1 cellular context compared by ENCODE assay signal in the genomic region with DNA sequence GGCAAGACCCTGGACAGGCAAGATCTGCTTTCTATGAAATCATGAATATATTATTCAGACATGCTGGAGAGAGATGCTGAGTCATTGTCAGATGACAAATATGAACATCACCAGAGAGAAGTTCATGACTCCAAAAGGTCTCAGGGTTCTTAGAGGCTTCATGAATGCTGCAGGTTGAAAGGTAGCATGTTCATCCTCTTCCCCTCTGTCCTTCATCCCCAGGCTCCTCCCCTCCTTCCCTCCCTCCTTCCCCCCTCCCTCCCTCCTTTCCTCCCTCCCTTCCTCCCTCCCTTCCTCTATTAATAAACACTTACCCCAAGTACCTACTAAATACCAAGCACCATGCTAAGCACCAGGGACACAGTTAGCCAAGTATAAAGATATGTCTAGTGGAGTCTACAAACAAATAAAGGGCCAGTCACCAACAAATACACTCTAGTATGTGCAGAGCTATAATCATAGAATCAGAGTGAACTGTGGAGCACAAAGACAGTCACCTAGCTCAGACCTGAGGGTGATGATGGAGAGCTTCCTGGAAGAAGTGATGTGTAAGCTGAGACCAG.
TF ChIP-seq lines count a peak whose summit lies in the region.

No MANE protein-coding gene starts in this region.

TF ChIP-seq in GM23338, 12 proteins besides CTCF, POLR2A, EP300 and RAD21:
- TF ChIP-seq, protein P1, sequence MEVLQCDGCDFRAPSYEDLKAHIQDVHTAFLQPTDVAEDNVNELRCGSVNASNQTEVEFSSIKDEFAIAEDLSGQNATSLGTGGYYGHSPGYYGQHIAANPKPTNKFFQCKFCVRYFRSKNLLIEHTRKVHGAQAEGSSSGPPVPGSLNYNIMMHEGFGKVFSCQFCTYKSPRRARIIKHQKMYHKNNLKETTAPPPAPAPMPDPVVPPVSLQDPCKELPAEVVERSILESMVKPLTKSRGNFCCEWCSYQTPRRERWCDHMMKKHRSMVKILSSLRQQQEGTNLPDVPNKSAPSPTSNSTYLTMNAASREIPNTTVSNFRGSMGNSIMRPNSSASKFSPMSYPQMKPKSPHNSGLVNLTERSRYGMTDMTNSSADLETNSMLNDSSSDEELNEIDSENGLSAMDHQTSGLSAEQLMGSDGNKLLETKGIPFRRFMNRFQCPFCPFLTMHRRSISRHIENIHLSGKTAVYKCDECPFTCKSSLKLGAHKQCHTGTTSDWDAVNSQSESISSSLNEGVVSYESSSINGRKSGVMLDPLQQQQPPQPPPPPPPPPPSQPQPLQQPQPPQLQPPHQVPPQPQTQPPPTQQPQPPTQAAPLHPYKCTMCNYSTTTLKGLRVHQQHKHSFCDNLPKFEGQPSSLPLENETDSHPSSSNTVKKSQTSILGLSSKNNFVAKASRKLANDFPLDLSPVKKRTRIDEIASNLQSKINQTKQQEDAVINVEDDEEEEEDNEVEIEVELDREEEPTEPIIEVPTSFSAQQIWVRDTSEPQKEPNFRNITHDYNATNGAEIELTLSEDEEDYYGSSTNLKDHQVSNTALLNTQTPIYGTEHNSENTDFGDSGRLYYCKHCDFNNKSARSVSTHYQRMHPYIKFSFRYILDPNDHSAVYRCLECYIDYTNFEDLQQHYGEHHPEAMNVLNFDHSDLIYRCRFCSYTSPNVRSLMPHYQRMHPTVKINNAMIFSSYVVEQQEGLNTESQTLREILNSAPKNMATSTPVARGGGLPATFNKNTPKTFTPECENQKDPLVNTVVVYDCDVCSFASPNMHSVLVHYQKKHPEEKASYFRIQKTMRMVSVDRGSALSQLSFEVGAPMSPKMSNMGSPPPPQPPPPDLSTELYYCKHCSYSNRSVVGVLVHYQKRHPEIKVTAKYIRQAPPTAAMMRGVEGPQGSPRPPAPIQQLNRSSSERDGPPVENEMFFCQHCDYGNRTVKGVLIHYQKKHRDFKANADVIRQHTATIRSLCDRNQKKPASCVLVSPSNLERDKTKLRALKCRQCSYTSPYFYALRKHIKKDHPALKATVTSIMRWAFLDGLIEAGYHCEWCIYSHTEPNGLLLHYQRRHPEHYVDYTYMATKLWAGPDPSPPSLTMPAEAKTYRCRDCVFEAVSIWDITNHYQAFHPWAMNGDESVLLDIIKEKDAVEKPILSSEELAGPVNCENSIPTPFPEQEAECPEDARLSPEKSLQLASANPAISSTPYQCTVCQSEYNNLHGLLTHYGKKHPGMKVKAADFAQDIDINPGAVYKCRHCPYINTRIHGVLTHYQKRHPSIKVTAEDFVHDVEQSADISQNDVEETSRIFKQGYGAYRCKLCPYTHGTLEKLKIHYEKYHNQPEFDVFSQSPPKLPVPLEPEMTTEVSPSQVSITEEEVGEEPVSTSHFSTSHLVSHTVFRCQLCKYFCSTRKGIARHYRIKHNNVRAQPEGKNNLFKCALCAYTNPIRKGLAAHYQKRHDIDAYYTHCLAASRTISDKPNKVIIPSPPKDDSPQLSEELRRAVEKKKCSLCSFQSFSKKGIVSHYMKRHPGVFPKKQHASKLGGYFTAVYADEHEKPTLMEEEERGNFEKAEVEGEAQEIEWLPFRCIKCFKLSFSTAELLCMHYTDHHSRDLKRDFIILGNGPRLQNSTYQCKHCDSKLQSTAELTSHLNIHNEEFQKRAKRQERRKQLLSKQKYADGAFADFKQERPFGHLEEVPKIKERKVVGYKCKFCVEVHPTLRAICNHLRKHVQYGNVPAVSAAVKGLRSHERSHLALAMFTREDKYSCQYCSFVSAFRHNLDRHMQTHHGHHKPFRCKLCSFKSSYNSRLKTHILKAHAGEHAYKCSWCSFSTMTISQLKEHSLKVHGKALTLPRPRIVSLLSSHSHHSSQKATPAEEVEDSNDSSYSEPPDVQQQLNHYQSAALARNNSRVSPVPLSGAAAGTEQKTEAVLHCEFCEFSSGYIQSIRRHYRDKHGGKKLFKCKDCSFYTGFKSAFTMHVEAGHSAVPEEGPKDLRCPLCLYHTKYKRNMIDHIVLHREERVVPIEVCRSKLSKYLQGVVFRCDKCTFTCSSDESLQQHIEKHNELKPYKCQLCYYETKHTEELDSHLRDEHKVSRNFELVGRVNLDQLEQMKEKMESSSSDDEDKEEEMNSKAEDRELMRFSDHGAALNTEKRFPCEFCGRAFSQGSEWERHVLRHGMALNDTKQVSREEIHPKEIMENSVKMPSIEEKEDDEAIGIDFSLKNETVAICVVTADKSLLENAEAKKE (CRISPR knock-in tag; IDR thresholded peaks at IDR 0.05): no peak
- TF ChIP-seq ZNF114 (CRISPR knock-in tag; IDR thresholded peaks at IDR 0.05) (no peak), STAT1 (IDR thresholded peaks at IDR 0.05; ENCODE audit: unreplicated experiment) (no peak), CREB1 (CRISPR knock-in tag; IDR thresholded peaks at IDR 0.05; ENCODE audit: low read depth) (no peak), POLR2AphosphoS5 (IDR thresholded peaks at IDR 0.05; ENCODE audit: low read depth) (no peak), NANOG (IDR thresholded peaks at IDR 0.05; ENCODE audit: borderline replicate concordance) (no peak), EZH2phosphoT487 (IDR thresholded peaks at IDR 0.05; ENCODE audit: unreplicated experiment) (no peak), EZH2 (IDR thresholded peaks at IDR 0.05; ENCODE audit: low read depth, unreplicated experiment) (no peak), JUNB (IDR thresholded peaks at IDR 0.05; ENCODE audit: unreplicated experiment) (no peak), ZNF331 (CRISPR knock-in tag; IDR thresholded peaks at IDR 0.05; ENCODE audit: low read depth) (no peak)
- TF ChIP-seq, protein P2, sequence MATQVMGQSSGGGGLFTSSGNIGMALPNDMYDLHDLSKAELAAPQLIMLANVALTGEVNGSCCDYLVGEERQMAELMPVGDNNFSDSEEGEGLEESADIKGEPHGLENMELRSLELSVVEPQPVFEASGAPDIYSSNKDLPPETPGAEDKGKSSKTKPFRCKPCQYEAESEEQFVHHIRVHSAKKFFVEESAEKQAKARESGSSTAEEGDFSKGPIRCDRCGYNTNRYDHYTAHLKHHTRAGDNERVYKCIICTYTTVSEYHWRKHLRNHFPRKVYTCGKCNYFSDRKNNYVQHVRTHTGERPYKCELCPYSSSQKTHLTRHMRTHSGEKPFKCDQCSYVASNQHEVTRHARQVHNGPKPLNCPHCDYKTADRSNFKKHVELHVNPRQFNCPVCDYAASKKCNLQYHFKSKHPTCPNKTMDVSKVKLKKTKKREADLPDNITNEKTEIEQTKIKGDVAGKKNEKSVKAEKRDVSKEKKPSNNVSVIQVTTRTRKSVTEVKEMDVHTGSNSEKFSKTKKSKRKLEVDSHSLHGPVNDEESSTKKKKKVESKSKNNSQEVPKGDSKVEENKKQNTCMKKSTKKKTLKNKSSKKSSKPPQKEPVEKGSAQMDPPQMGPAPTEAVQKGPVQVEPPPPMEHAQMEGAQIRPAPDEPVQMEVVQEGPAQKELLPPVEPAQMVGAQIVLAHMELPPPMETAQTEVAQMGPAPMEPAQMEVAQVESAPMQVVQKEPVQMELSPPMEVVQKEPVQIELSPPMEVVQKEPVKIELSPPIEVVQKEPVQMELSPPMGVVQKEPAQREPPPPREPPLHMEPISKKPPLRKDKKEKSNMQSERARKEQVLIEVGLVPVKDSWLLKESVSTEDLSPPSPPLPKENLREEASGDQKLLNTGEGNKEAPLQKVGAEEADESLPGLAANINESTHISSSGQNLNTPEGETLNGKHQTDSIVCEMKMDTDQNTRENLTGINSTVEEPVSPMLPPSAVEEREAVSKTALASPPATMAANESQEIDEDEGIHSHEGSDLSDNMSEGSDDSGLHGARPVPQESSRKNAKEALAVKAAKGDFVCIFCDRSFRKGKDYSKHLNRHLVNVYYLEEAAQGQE (IDR thresholded peaks at IDR 0.05; ENCODE audit: unreplicated experiment): no peak
- TF ChIP-seq, protein P3, sequence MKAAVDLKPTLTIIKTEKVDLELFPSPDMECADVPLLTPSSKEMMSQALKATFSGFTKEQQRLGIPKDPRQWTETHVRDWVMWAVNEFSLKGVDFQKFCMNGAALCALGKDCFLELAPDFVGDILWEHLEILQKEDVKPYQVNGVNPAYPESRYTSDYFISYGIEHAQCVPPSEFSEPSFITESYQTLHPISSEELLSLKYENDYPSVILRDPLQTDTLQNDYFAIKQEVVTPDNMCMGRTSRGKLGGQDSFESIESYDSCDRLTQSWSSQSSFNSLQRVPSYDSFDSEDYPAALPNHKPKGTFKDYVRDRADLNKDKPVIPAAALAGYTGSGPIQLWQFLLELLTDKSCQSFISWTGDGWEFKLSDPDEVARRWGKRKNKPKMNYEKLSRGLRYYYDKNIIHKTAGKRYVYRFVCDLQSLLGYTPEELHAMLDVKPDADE (IDR thresholded peaks at IDR 0.05): no peak
